Comparison of ENCODE assay signal across 11 cellular contexts in genomic region chr15:56759450-56759845, GRCh38.
DNase-seq lines count a peak whose midpoint lies in the region; ATAC-seq lines count a peak whose summit lies in the region.
"Had no signal": no experiment of that assay in that cellular context is flagged by ENCODE, and none has a peak within 500 bp of the region (broad histone marks: within the 10 kb centered on the region; RNA-seq: fewer than 3 reads in every experiment).

No MANE protein-coding gene starts in this region.

- DNase-seq in AG08396 (ENCODE audit: low spot score) (peak; percentile 65), Kasumi-1 (lab: John Stamatoyannopoulos, UW) (peak; percentile 22 to 37), brain pericyte (ENCODE audit: low read depth, low spot score) (peak; percentile 54), medulla oblongata (ENCODE audit: extremely low spot score) (peak; percentile 21), NCI-H1092 (lab: John Stamatoyannopoulos, UW) (no peak), NK-92 (lab: John Stamatoyannopoulos, UW; ENCODE audit: unreplicated experiment) (no peak), midbrain (lab: John Stamatoyannopoulos, UW) (no peak)
- DNase-seq in stimulated activated effector memory CD8-positive, alpha-beta T cell treated with anti-CD3 and anti-CD28 coated beads, Interleukin-12 subunit alpha, Interleukin-12 subunit beta, amount 100 ng/mL, for 72 hours (ENCODE audit: low spot score in 2 of 2), result no peak
- DNase-seq: NCI-H526 treated with DMSO at 0.1 percent for 48 hours; stimulated activated naive CD8-positive, alpha-beta T cell treated with anti-CD3 and anti-CD28 coated beads, Interleukin-15, amount 100 ng/mL, for 72 hours had no signal

- H3K9me3 Mint-ChIP-seq in stimulated activated effector memory CD8-positive, alpha-beta T cell treated with anti-CD3 and anti-CD28 coated beads, Interleukin-12 subunit alpha, Interleukin-12 subunit beta, amount 100 ng/mL, for 72 hours, result no peaks in the 10 kb centered on the region
- H3K9me3 Mint-ChIP-seq: stimulated activated naive CD8-positive, alpha-beta T cell treated with anti-CD3 and anti-CD28 coated beads, Interleukin-15, amount 100 ng/mL, for 72 hours had no signal

- ATAC-seq in stimulated activated effector memory CD8-positive, alpha-beta T cell treated with anti-CD3 and anti-CD28 coated beads, Interleukin-12 subunit alpha, Interleukin-12 subunit beta, amount 100 ng/mL, for 72 hours, result no peak
- ATAC-seq: stimulated activated naive CD8-positive, alpha-beta T cell treated with anti-CD3 and anti-CD28 coated beads, Interleukin-15, amount 100 ng/mL, for 72 hours had no signal

- no peak overlapping the region for H3K27ac Mint-ChIP-seq in stimulated activated effector memory CD8-positive, alpha-beta T cell treated with anti-CD3 and anti-CD28 coated beads, Interleukin-12 subunit alpha, Interleukin-12 subunit beta, amount 100 ng/mL, for 72 hours
- H3K27ac Mint-ChIP-seq: IgD-negative memory B cell; stimulated activated naive CD8-positive, alpha-beta T cell treated with anti-CD3 and anti-CD28 coated beads, Interleukin-15, amount 100 ng/mL, for 72 hours had no signal

- H3K4me3 Mint-ChIP-seq in stimulated activated effector memory CD8-positive, alpha-beta T cell treated with anti-CD3 and anti-CD28 coated beads, Interleukin-12 subunit alpha, Interleukin-12 subunit beta, amount 100 ng/mL, for 72 hours, result no peak overlapping the region
- H3K4me3 Mint-ChIP-seq: IgD-negative memory B cell; stimulated activated naive CD8-positive, alpha-beta T cell treated with anti-CD3 and anti-CD28 coated beads, Interleukin-15, amount 100 ng/mL, for 72 hours had no signal

- H3K36me3 Mint-ChIP-seq in stimulated activated effector memory CD8-positive, alpha-beta T cell treated with anti-CD3 and anti-CD28 coated beads, Interleukin-12 subunit alpha, Interleukin-12 subunit beta, amount 100 ng/mL, for 72 hours, result no peaks in the 10 kb centered on the region

- H3K4me1 Mint-ChIP-seq in stimulated activated effector memory CD8-positive, alpha-beta T cell treated with anti-CD3 and anti-CD28 coated beads, Interleukin-12 subunit alpha, Interleukin-12 subunit beta, amount 100 ng/mL, for 72 hours, result no peaks in the 10 kb centered on the region

Comparison
In these comparisons a context has a peak if more than half of its experiments do, and no peak if none do; other contexts are left out.
1. DNase-seq: peak in AG08396 (single experiment), Kasumi-1 (2 of 2), brain pericyte (single experiment) and medulla oblongata (single experiment); none in NCI-H1092 (single experiment), NK-92 (single experiment), midbrain (single experiment) and stimulated activated effector memory CD8-positive, alpha-beta T cell treated with anti-CD3 and anti-CD28 coated beads, Interleukin-12 subunit alpha, Interleukin-12 subunit beta, amount 100 ng/mL, for 72 hours (0 of 2).